ENCODE assay signal across 17 cellular contexts in the genomic region with DNA sequence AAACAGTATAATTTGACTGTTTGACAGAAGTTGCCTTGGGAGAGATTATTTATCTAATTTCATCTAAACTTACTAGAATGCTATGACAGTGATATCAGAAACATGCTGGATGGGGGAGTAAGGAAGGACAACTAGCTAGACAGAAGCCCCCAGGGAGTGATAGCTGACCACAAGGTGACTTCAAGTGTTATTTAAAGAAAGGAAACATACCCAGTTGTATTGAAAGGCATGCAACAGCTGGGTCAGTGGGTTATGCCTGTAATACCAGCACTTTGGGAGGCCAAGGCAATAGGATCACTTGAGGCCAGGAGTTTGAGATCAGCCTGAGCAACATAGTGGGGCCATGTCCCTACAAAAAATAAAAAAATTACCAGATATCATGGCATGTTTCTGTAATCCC.
DNase-seq lines count a peak whose midpoint lies in the region; ATAC-seq, FAIRE-seq and TF ChIP-seq lines count a peak whose summit lies in the region.
"Had no signal": no experiment of that assay in that cellular context is flagged by ENCODE, and none has a peak within 500 bp of the region (broad histone marks: within the 10 kb centered on the region; RNA-seq: fewer than 3 reads in every experiment).

No MANE protein-coding gene starts in this region.

- H3K79me1 ChIP-seq in trophoblast cell (ENCODE audit: low read length): no peaks in the 10 kb centered on the region

- no peak overlapping the region for H2AK5ac ChIP-seq in trophoblast cell (ENCODE audit: low read length)

- H2BK5ac ChIP-seq in trophoblast cell (ENCODE audit: low read depth, low read length, poor library complexity): no peak overlapping the region

- ATAC-seq in mucosa of descending colon (no peak), HG02885 (IDR thresholded peaks at IDR 0.05; ENCODE audit: poor library complexity, unreplicated experiment) (no peak), HG02571 (IDR thresholded peaks at IDR 0.05; ENCODE audit: unreplicated experiment) (no peak)
- ATAC-seq: A549, K562 had no signal

- FAIRE-seq in GM19239 (lab: Jason Lieb, UNC): peak; percentile 44
- FAIRE-seq: A549, GM12891, K562 had no signal

- H3K23ac ChIP-seq in trophoblast cell (ENCODE audit: low read length): no peak overlapping the region

- H2BK12ac ChIP-seq in trophoblast cell (ENCODE audit: low read length): no peak overlapping the region

- no peak overlapping the region for H3K4me2 ChIP-seq in trophoblast cell (ENCODE audit: low read length)
- H3K4me2 ChIP-seq: A549 had no signal

- H3K36me3 ChIP-seq in SJCRH30 (peaks cover 5% of the 10 kb centered on the region), trophoblast cell (ENCODE audit: control insufficient read depth in 1 of 2, insufficient read depth in 2 of 2, low read length in 2 of 2) (peaks cover 0 to 2% of the 10 kb centered on the region in 2 experiments), mucosa of descending colon (ENCODE audit: low read depth) (no peaks in the 10 kb centered on the region)
- H3K36me3 ChIP-seq: BE2C had no signal

- H4K12ac ChIP-seq in trophoblast cell (ENCODE audit: low read depth, low read length): no peak overlapping the region

- H4K8ac ChIP-seq in trophoblast cell (ENCODE audit: low read depth, low read length): no peak overlapping the region

- no peak overlapping the region for H3K9ac ChIP-seq in trophoblast cell (ENCODE audit: low read length)

- no peak overlapping the region for H3K14ac ChIP-seq in trophoblast cell (ENCODE audit: low read length)

- no peak overlapping the region for H2BK120ac ChIP-seq in trophoblast cell (ENCODE audit: insufficient read depth, low read length, poor library complexity)

- no peaks in the 10 kb centered on the region for H3K79me2 ChIP-seq in trophoblast cell (ENCODE audit: control insufficient read depth, insufficient read depth, low read length, poor library complexity)

- intact Hi-C loops in mucosa of descending colon (cut with DNase I, micrococcal nuclease): no loop called here

- H3K4me3 ChIP-seq in SJCRH30: no peak overlapping the region
- no peak overlapping the region for H3K4me3 ChIP-seq in trophoblast cell (ENCODE audit: low read depth, low read length)
- H3K4me3 ChIP-seq in mucosa of descending colon: no peak overlapping the region
- H3K4me3 ChIP-seq: A549, K562 had no signal

- no peak for TF ChIP-seq CTCF in mucosa of descending colon (IDR thresholded peaks at IDR 0.05)

- H3K4me1 ChIP-seq in SJCRH30 (peaks cover 12% of the 10 kb centered on the region), trophoblast cell (ENCODE audit: control insufficient read depth in 1 of 2, insufficient read depth in 2 of 2, low read length in 2 of 2) (no peaks in the 10 kb centered on the region), mucosa of descending colon (ENCODE audit: low read depth) (no peaks in the 10 kb centered on the region)
- H3K4me1 ChIP-seq: A549, BE2C, Caco-2 had no signal

- H3K18ac ChIP-seq in trophoblast cell (ENCODE audit: low read length): no peak overlapping the region

- no peak overlapping the region for H2AFZ ChIP-seq in trophoblast cell (ENCODE audit: insufficient read depth, low read length, poor library complexity)

- DNase-seq in GM19239 (ENCODE audit: insufficient read length, low spot score) (no peak), SJCRH30 (peak; percentile 52 to 55), trophoblast cell (peak; percentile 20 to 25), mucosa of descending colon (no peak)
- DNase-seq: BE2C; Caco-2; CD8-positive, alpha-beta memory T cell; DMS53; GF-D8; GOT3; H9 had no signal

- H4K91ac ChIP-seq in trophoblast cell (ENCODE audit: low read depth, low read length): no peak overlapping the region

- H3K27ac ChIP-seq in SJCRH30 (no peak overlapping the region), trophoblast cell (ENCODE audit: low read depth, low read length) (no peak overlapping the region)
- H3K27ac ChIP-seq: A549, HL-60 had no signal

- H3K4ac ChIP-seq in trophoblast cell (ENCODE audit: low read depth, low read length): no peak overlapping the region

- H3K27me3 ChIP-seq in SJCRH30 (no peaks in the 10 kb centered on the region), trophoblast cell (ENCODE audit: insufficient read depth, low read length) (no peaks in the 10 kb centered on the region)
- H3K27me3 ChIP-seq: BE2C had no signal

- no peaks in the 10 kb centered on the region for H3K9me3 ChIP-seq in SJCRH30 (replicated peaks)
- H3K9me3 ChIP-seq in trophoblast cell (ENCODE audit: insufficient read depth, low read depth, low read length): no peaks in the 10 kb centered on the region
- no peaks in the 10 kb centered on the region for H3K9me3 ChIP-seq in mucosa of descending colon
- H3K9me3 ChIP-seq: A549, BE2C, Caco-2 had no signal

Comparison
In these comparisons a context has a peak if more than half of its experiments do, and no peak if none do; other contexts are left out.
1. DNase-seq: peak in SJCRH30 (2 of 2) and trophoblast cell (2 of 2); none in GM19239 (single experiment) and mucosa of descending colon (0 of 3).